Comparison of ENCODE assay signal across 1 cellular context in genomic region chr1:225447649-225448048, GRCh38.
TF ChIP-seq lines count a peak whose summit lies in the region.

No MANE protein-coding gene starts in this region.

TF ChIP-seq in K562, 482 proteins besides CTCF, POLR2A, EP300 and RAD21 (continued from another document):
- no peak for TF ChIP-seq MEIS2 (IDR thresholded peaks at IDR 0.05; ENCODE audit: partially characterized antibody)
- no peak for TF ChIP-seq STAT5A (IDR thresholded peaks at IDR 0.05; ENCODE audit: borderline replicate concordance, low read length)
- no peak for TF ChIP-seq SAFB (IDR thresholded peaks at IDR 0.05; ENCODE audit: borderline replicate concordance, low read depth, low read length)
- TF ChIP-seq MED1 (CRISPR knock-in tag; IDR thresholded peaks at IDR 0.05; ENCODE audit: borderline replicate concordance), result no peak
- TF ChIP-seq ZHX1 (conservative IDR thresholded peaks at IDR 0.05; ENCODE audit: low read length), result no peak
